In the genomic region with DNA sequence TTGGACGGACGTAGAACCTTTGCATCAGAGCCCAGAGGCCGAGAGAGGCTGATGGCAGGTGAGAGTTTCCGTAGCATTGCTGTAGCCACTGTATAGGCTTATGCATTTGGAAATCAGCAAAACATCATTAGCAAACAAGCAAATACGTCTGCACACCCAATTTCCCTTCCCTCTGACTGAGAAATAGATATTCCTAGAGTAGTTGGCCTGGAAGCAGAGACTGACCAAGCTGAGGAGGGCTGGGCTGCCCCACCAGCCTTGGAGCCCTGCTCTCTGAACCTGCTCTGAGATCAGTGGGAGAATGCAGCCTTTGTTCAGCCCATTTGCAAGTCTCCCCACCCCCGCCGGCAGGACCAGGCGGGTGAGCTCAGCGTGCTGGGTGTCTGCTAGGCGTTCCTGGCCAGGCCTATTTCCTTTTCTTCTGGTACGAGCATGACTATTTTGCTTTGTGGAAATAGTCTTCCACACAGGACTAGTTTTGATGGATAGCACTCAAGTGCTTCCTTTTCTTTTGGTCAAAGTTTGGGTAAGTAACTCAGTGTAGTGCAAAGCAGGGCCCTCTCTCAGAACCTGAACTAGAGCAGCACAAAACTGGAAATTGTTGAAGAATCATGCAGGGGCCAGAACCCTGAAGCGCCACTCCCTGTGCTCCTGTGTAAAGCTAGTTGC, we compare ENCODE assay signal across 9 cellular contexts. TPM values are rescaled to one million over a fixed set of nuclear protein-coding genes. Genes with fewer than 3 reads are reported as not detected.
DNase-seq lines count a peak whose midpoint lies in the region; ATAC-seq and TF ChIP-seq lines count a peak whose summit lies in the region.
"Had no signal": no experiment of that assay in that cellular context is flagged by ENCODE, and none has a peak within 500 bp of the region (broad histone marks: within the 10 kb centered on the region; RNA-seq: fewer than 3 reads in every experiment).

No MANE protein-coding gene starts in this region.

- H3K27ac Mint-ChIP-seq in CD4-positive, CD25-positive, alpha-beta regulatory T cell = peak overlapping the region in 2 of 3 donors; percentile 70 to 90
- peak overlapping the region; percentile 98 for H3K27ac Mint-ChIP-seq in neural crest cell (ENCODE audit: unreplicated experiment)

- H3K4me1 Mint-ChIP-seq in CD4-positive, CD25-positive, alpha-beta regulatory T cell = peaks cover 0 to 20% (median 10%) of the 10 kb centered on the region in 4 donors
- peaks cover 21% of the 10 kb centered on the region for H3K4me1 Mint-ChIP-seq in neural crest cell

- H3K9me3 ChIP-seq in CD4-positive, CD25-positive, alpha-beta regulatory T cell (ENCODE audit: control insufficient read depth in 2 of 2, low read length in 2 of 2) = peaks cover 4 to 5% of the 10 kb centered on the region in 2 experiments

- peak overlapping the region; percentile 28 to 67 (median 47) for H3K4me3 Mint-ChIP-seq in CD4-positive, CD25-positive, alpha-beta regulatory T cell
- H3K4me3 Mint-ChIP-seq in neural crest cell = no peak overlapping the region

- H3K27me3 Mint-ChIP-seq in CD4-positive, CD25-positive, alpha-beta regulatory T cell = peaks cover 4% of the 10 kb centered on the region
- H3K27me3 Mint-ChIP-seq in neural crest cell (ENCODE audit: low read depth) = no peaks in the 10 kb centered on the region

- H3K36me3 ChIP-seq in CD4-positive, CD25-positive, alpha-beta regulatory T cell (ENCODE audit: control insufficient read depth, insufficient read depth, low read length) = no peaks in the 10 kb centered on the region

- no peak for TF ChIP-seq CTCF in neural crest cell (conservative IDR thresholded peaks at IDR 0.05)

- H3K4me1 ChIP-seq in CD4-positive, CD25-positive, alpha-beta regulatory T cell (ENCODE audit: control insufficient read depth, insufficient read depth, low read length, poor library complexity, severe bottlenecking) = peaks cover 50% of the 10 kb centered on the region

- peak overlapping the region; percentile 59 for H3K27ac ChIP-seq in CD4-positive, CD25-positive, alpha-beta regulatory T cell (ENCODE audit: insufficient read depth, low read length, poor library complexity, severe bottlenecking)
- peak overlapping the region; percentile 99 for H3K27ac ChIP-seq in epithelial cell of prostate

- H3K4me3 ChIP-seq in CD4-positive, CD25-positive, alpha-beta regulatory T cell (ENCODE audit: low read depth, low read length) = peak overlapping the region; percentile 76

- H3K9me3 Mint-ChIP-seq in CD4-positive, CD25-positive, alpha-beta regulatory T cell = no peaks in the 10 kb centered on the region
- H3K9me3 Mint-ChIP-seq in neural crest cell = no peaks in the 10 kb centered on the region

- DNase-seq in CD4-positive, CD25-positive, alpha-beta regulatory T cell = peak in 2 of 3 donors; percentile 17 to 58
- peak; percentile 45 to 65 for DNase-seq in activated CD4-positive, alpha-beta T cell treated with anti-CD3 and anti-CD28 coated beads, Interleukin-2, amount 50 U/mL, for 48 hours
- DNase-seq in epithelial cell of prostate (ENCODE audit: low read depth, low spot score) = no peak
- DNase-seq in neural crest cell (ENCODE audit: low read depth, low spot score) = peak; percentile 47
- DNase-seq in NCI-H446 (lab: John Stamatoyannopoulos, UW) = no peak
- no peak for DNase-seq in occipital lobe (lab: John Stamatoyannopoulos, UW)
- DNase-seq: glutamatergic neuron had no signal

- no peaks in the 10 kb centered on the region for H3K36me3 Mint-ChIP-seq in CD4-positive, CD25-positive, alpha-beta regulatory T cell
- H3K36me3 Mint-ChIP-seq in neural crest cell (ENCODE audit: low read depth) = no peaks in the 10 kb centered on the region

- H3K27me3 ChIP-seq in CD4-positive, CD25-positive, alpha-beta regulatory T cell (ENCODE audit: control insufficient read depth, insufficient read depth, low read length) = no peaks in the 10 kb centered on the region

- ATAC-seq in CD4-positive, CD25-positive, alpha-beta regulatory T cell (ENCODE audit: low read depth in 2 of 2) = peak in 1 of 2 donors; percentile 27
- ATAC-seq in GM19452 (IDR thresholded peaks at IDR 0.05; ENCODE audit: unreplicated experiment) (no peak), GM21360 (IDR thresholded peaks at IDR 0.05; ENCODE audit: unreplicated experiment) (no peak)

RNA-seq across cellular contexts. Expression of gene RNF149, which starts 21.9 kb away (rescaled TPM):
- 221 TPM for total RNA-seq in CD4-positive, CD25-positive, alpha-beta regulatory T cell
- 10 to 100 TPM; 84.4 to 97.3 (median 90.9) TPM for polyA plus RNA-seq in CD4-positive, CD25-positive, alpha-beta regulatory T cell
- total RNA-seq in neural crest cell (27.2 and 27.4 TPM in 2 replicates), occipital lobe (55.8 TPM)

RNA-seq across cellular contexts. Expression of gene CREG2, which starts 56.9 kb away (rescaled TPM):
- total RNA-seq in CD4-positive, CD25-positive, alpha-beta regulatory T cell = 2.2 TPM
- polyA plus RNA-seq in CD4-positive, CD25-positive, alpha-beta regulatory T cell = 1 to 10 TPM; 2.1 to 5.2 (median 3.8) TPM
- total RNA-seq in neural crest cell (0.63 TPM in 1 of 2 replicates, not detected in the other), occipital lobe (4.8 TPM)

Comparison
In these comparisons a context has a peak if more than half of its experiments do, and no peak if none do; other contexts are left out.
1. DNase-seq: peak in CD4-positive, CD25-positive, alpha-beta regulatory T cell (2 of 3), activated CD4-positive, alpha-beta T cell treated with anti-CD3 and anti-CD28 coated beads, Interleukin-2, amount 50 U/mL, for 48 hours (2 of 2) and neural crest cell (single experiment); none in epithelial cell of prostate (single experiment), NCI-H446 (0 of 2) and occipital lobe (single experiment).